ENCODE assay signal across 13 cellular contexts in the genomic region with DNA sequence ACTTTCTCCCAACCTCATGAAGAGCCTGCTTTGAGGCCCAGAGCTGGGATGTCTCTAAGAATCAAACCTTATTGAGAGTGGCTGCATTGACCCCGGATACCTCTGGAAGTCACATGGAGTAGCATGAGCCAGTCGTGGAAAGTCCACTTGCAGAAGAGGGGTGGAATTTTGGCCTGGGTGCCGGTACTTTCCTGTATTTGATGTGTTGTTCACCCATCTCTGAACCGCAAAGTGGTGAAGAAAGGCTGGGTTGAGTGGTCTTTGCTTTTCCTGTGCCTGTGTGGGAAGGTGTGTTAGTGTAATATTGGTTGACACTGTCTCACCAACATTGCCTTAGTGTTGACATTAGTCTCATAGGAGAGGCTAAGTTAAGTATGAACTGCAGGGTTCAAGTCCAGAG. TPM values are rescaled to one million over a fixed set of nuclear protein-coding genes. Genes with fewer than 3 reads are reported as not detected.
DNase-seq lines count a peak whose midpoint lies in the region; ATAC-seq, FAIRE-seq and TF ChIP-seq lines count a peak whose summit lies in the region.
"Had no signal": no experiment of that assay in that cellular context is flagged by ENCODE, and none has a peak within 500 bp of the region (broad histone marks: within the 10 kb centered on the region; RNA-seq: fewer than 3 reads in every experiment).

No MANE protein-coding gene starts in this region.

- H3K9ac ChIP-seq in MM.1S (ENCODE audit: low read length): no peak overlapping the region
- no peak overlapping the region for H3K9ac ChIP-seq in endodermal cell (ENCODE audit: extremely low read depth, low read length, poor library complexity, severe bottlenecking)

- H3K4me1 ChIP-seq in MM.1S (ENCODE audit: low read length) (peaks cover 32% of the 10 kb centered on the region), small intestine (ENCODE audit: control insufficient read depth in 2 of 2, insufficient read depth in 1 of 2, low read depth in 1 of 2, low read length in 1 of 2) (peaks cover 1 to 20% of the 10 kb centered on the region in 2 donors), endodermal cell (ENCODE audit: control insufficient read depth, insufficient read depth, low read length) (peaks cover 10% of the 10 kb centered on the region)

- H3K27me3 ChIP-seq in MM.1S (replicated peaks; ENCODE audit: insufficient read depth, low read length): no peaks in the 10 kb centered on the region
- H3K27me3 ChIP-seq in small intestine (ENCODE audit: control insufficient read depth in 2 of 2, insufficient read depth in 2 of 2, low read length in 2 of 2): no peaks in the 10 kb centered on the region
- H3K27me3 ChIP-seq in endodermal cell (ENCODE audit: control insufficient read depth, insufficient read depth, low read length, poor library complexity, severe bottlenecking): no peaks in the 10 kb centered on the region

- H3K36me3 ChIP-seq in MM.1S (replicated peaks; ENCODE audit: insufficient read depth, low read length) (no peaks in the 10 kb centered on the region; the same call in 1 of the 2 replicates), small intestine (ENCODE audit: control insufficient read depth in 2 of 2, insufficient read depth in 2 of 2, low read length in 2 of 2) (no peaks in the 10 kb centered on the region), endodermal cell (ENCODE audit: control insufficient read depth, insufficient read depth, low read length) (no peaks in the 10 kb centered on the region)

- H3K79me2 ChIP-seq in MM.1S (ENCODE audit: low read length): peaks cover 86% of the 10 kb centered on the region

- WGBS in small intestine, 3 donors: 31 to 53% (median 36%) methylated on average over 4 of the region's 4 CpGs
- WGBS in endodermal cell (ENCODE audit: insufficient coverage in 1 of 2, insufficient read length in 1 of 2), 2 experiments: 94 to 97% methylated on average over 4 of the region's 4 CpGs

- TF ChIP-seq CTCF in GM12865 (IDR thresholded peaks at IDR 0.05; ENCODE audit: insufficient read depth, low read depth, low read length, missing control alignments): no peak
- TF ChIP-seq CTCF in MM.1S (IDR thresholded peaks at IDR 0.05; ENCODE audit: low read length): no peak
- TF ChIP-seq CTCF in endodermal cell (conservative IDR thresholded peaks at IDR 0.05): no peak

- peaks cover 48% of the 10 kb centered on the region for H3K4me1 Mint-ChIP-seq in endodermal cell

- no peak overlapping the region for H3K4me3 Mint-ChIP-seq in endodermal cell

- peaks cover 8% of the 10 kb centered on the region for H3K27me3 Mint-ChIP-seq in endodermal cell (ENCODE audit: insufficient read depth)

- peaks cover 20% of the 10 kb centered on the region for H4K20me1 ChIP-seq in MM.1S (ENCODE audit: insufficient read depth, low read length)

- H3K27ac ChIP-seq in MM.1S (ENCODE audit: low read length) (no peak overlapping the region), small intestine (ENCODE audit: low read depth in 1 of 2, low read length in 1 of 2) (peak overlapping the region; percentile 50 to 73), endodermal cell (ENCODE audit: low read depth, low read length) (no peak overlapping the region)

- H3K36me3 Mint-ChIP-seq in endodermal cell (ENCODE audit: low read depth): peaks cover 3% of the 10 kb centered on the region

- peak overlapping the region; percentile 27; the same call in 1 of the 2 replicates for H3K4me2 ChIP-seq in MM.1S (ENCODE audit: low read depth, low read length)

- DNase-seq in GM12865 (ENCODE audit: low read depth): peak; percentile 76
- DNase-seq in MM.1S: no peak
- DNase-seq in activated gamma-delta T cell treated with anti-CD3 and anti-CD28 coated beads, Interleukin-2, amount 50 U/mL, for 16 hours (ENCODE audit: low read depth): peak; percentile 53
- no peak for DNase-seq in small intestine
- no peak for DNase-seq in endodermal cell
- DNase-seq: activated CD4-positive, CD25-positive, alpha-beta regulatory T cell treated with anti-CD3 and anti-CD28 coated beads, Interleukin-2, amount 50 U/mL, for 72 hours; DMS53; glutamatergic neuron; mesendoderm; NCI-H1417 had no signal

- no peak for ATAC-seq in HG03095 (IDR thresholded peaks at IDR 0.05; ENCODE audit: unreplicated experiment)
- no peak for ATAC-seq in HG02588 (IDR thresholded peaks at IDR 0.05; ENCODE audit: unreplicated experiment)
- ATAC-seq: sciatic nerve had no signal

- FAIRE-seq in small intestine (lab: Jason Lieb, UNC): no peak

- H3F3A ChIP-seq in MM.1S (ENCODE audit: insufficient read depth, low read length): peaks cover 26% of the 10 kb centered on the region

- peak overlapping the region; percentile 66 for H3K4me3 ChIP-seq in GM12865 (ENCODE audit: low read depth, low read length)
- H3K4me3 ChIP-seq in MM.1S (ENCODE audit: low read length): no peak overlapping the region
- peak overlapping the region in 1 of 2 donors; percentile 1 for H3K4me3 ChIP-seq in small intestine (ENCODE audit: low read depth in 1 of 2, low read length in 2 of 2)
- no peak overlapping the region for H3K4me3 ChIP-seq in endodermal cell (ENCODE audit: low read length)

- no peaks in the 10 kb centered on the region for H3K9me3 Mint-ChIP-seq in endodermal cell

- no peak overlapping the region for H3K27ac Mint-ChIP-seq in endodermal cell

- H2AFZ ChIP-seq in MM.1S (ENCODE audit: low read length): no peak overlapping the region

- no peaks in the 10 kb centered on the region for H3K9me2 ChIP-seq in MM.1S (replicated peaks; ENCODE audit: insufficient read depth, low read length)

- no peaks in the 10 kb centered on the region for H3K9me3 ChIP-seq in MM.1S (replicated peaks; ENCODE audit: insufficient read depth, low read length)
- no peaks in the 10 kb centered on the region for H3K9me3 ChIP-seq in small intestine (ENCODE audit: control insufficient read depth, low read depth)
- H3K9me3 ChIP-seq in endodermal cell (ENCODE audit: control insufficient read depth, low read length): no peaks in the 10 kb centered on the region

RNA-seq across cellular contexts. Expression of gene OTULIN, which starts 3.7 kb away (rescaled TPM):
- polyA plus RNA-seq in small intestine: 1 to 10 TPM; 3.1 to 8.4 (median 3.2) TPM
- 10 to 100 TPM; 36.4 to 43.2 TPM for total RNA-seq in endodermal cell
- 18.8 TPM for polyA plus RNA-seq in endodermal cell (2013, experiment 1 of 2)
- polyA plus RNA-seq in endodermal cell (2013, experiment 2 of 2): 18.3 TPM

Comparison
In these comparisons a context has a peak if more than half of its experiments do, and no peak if none do; other contexts are left out.
1. DNase-seq: peak in GM12865 (single experiment) and activated gamma-delta T cell treated with anti-CD3 and anti-CD28 coated beads, Interleukin-2, amount 50 U/mL, for 16 hours (single experiment); none in MM.1S (single experiment), small intestine (single experiment) and endodermal cell (single experiment).
2. H3K27ac ChIP-seq: peak in small intestine (2 of 2); none in MM.1S (single experiment) and endodermal cell (single experiment).